ENCODE assay signal across 29 cellular contexts in genomic region chr1:228744356-228744755, GRCh38.
"Had no signal": no experiment of that assay in that cellular context is flagged by ENCODE, and none has a peak within 500 bp of the region (broad histone marks: within the 10 kb centered on the region; RNA-seq: fewer than 3 reads in every experiment).

No MANE protein-coding gene starts in this region.

- H3K4me3 ChIP-seq: ascending aorta, cardiac muscle cell had no signal

- H3K27me3 ChIP-seq: ascending aorta had no signal

- H3K9me3 ChIP-seq: ascending aorta had no signal

- H3K36me3 ChIP-seq: cardiac muscle cell had no signal

- ATAC-seq: activated CD8-positive, alpha-beta T cell treated with anti-CD3 and anti-CD28 coated beads for 36 hours; activated naive CD8-positive, alpha-beta T cell treated with anti-CD3 and anti-CD28 coated beads, Interleukin-2, amount 50 U/mL, for 24 hours; activated T-cell treated with anti-CD3 and anti-CD28 coated beads, Interleukin-2, amount 50 U/mL, for 4 hours; activated T-cell treated with anti-CD3 and anti-CD28 coated beads, Interleukin-2, amount 50 U/mL, for 72 hours; activated T-helper 17 cell treated with anti-CD3 and anti-CD28 coated beads, Interleukin-2, amount 50 U/mL, for 72 hours had no signal

- H3K27ac ChIP-seq: ascending aorta, cardiac muscle cell, VCaP had no signal

- DNase-seq: activated B cell treated with CpG ODN at 0.5 μM for 24 hours; activated CD4-positive, alpha-beta memory T cell treated with anti-CD3 and anti-CD28 coated beads for 36 hours; activated CD4-positive, alpha-beta T cell treated with anti-CD3 and anti-CD28 coated beads for 4 hours; activated CD4-positive, alpha-beta T cell treated with anti-CD3 and anti-CD28 coated beads, Interleukin-2, amount 10 ng/mL, durations not matched to agents 24 days and 14 days; activated CD4-positive, alpha-beta T cell treated with anti-CD3 and anti-CD28 coated beads, Interleukin-2, amount 50 U/mL, for 1 hour; activated CD4-positive, alpha-beta T cell treated with anti-CD3 and anti-CD28 coated beads, Interleukin-2, amount 50 U/mL, for 4 hours; activated CD4-positive, CD25-positive, alpha-beta regulatory T cell treated with anti-CD3 and anti-CD28 coated beads, Interleukin-2, amount 50 U/mL, for 72 hours; activated CD8-positive, alpha-beta memory T cell treated with anti-CD3 and anti-CD28 coated beads, Interleukin-2, amount 50 U/mL, for 4 hours; activated CD8-positive, alpha-beta T cell treated with anti-CD3 and anti-CD28 coated beads for 36 hours; activated effector memory CD4-positive, alpha-beta T cell treated with Interleukin-2 at 50 U/mL for 16 hours; activated gamma-delta T cell; activated naive CD4-positive, alpha-beta T cell treated with anti-CD3 and anti-CD28 coated beads, Interleukin-2, amount 10 ng/mL, durations not matched to agents 7 days and 5 days; activated naive CD4-positive, alpha-beta T cell treated with Interleukin-2 at 50 U/mL for 16 hours; activated naive CD8-positive, alpha-beta T cell treated with anti-CD3 and anti-CD28 coated beads, Interleukin-2, amount 10 ng/mL, durations not matched to agents 7 days and 5 days; activated naive CD8-positive, alpha-beta T cell treated with anti-CD3 and anti-CD28 coated beads, Interleukin-2, amount 50 U/mL, for 24 hours; activated T-cell treated with anti-CD3 and anti-CD28 coated beads for 4 hours; activated T-cell treated with anti-CD3 and anti-CD28 coated beads, Interleukin-2, amount 50 U/mL, for 1 hour; activated T-cell treated with anti-CD3 and anti-CD28 coated beads, Interleukin-2, amount 50 U/mL, for 4 hours; activated T-cell treated with anti-CD3 and anti-CD28 coated beads, Interleukin-2, amount 50 U/mL, for 72 hours; amygdala; anterior cingulate cortex; caudate nucleus; cerebellar nuclear complex; T-helper 2 cell; T-helper 9 cell had no signal
